ENCODE assay signal across 18 cellular contexts in the genomic region with DNA sequence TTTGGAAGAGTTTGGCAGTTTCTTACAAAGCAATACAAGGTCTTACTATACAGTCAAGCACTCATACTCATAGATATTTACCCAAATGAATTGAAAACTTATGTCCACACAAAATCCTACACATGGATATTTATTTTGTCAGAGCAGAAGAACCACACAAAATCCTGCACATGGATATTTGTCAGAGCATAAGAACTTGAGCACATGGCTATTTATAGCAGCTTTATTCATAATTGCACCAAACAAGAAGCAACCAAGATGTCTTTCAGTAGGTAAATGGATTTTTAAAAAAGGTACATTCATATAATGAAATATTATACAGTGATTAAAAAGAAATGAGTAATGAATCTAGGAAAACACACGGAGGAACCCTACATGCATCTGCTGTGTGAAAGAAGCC.
"Had no signal": no experiment of that assay in that cellular context is flagged by ENCODE, and none has a peak within 500 bp of the region (broad histone marks: within the 10 kb centered on the region; RNA-seq: fewer than 3 reads in every experiment).

No MANE protein-coding gene starts in this region.

- ATAC-seq: HepG2, K562 had no signal

- H3K4me2 ChIP-seq: KMS-11, SK-N-SH had no signal

- H3K9me3 ChIP-seq: SK-N-SH had no signal

- H3K9ac ChIP-seq: KMS-11, SK-N-SH had no signal

- H3K4me3 ChIP-seq: K562 had no signal

- H3K27ac ChIP-seq: KMS-11, RWPE1 had no signal

- FAIRE-seq: HepG2, K562 had no signal

- DNase-seq: Kasumi-1, MM.1S, NCI-H1092 treated with DMSO at 0.1 percent for 48 hours, NCI-H1436, NCI-H187, NCI-H2029, NCI-H2081 treated with DMSO at 0.1 percent for 48 hours, NCI-H2227 treated with DMSO at 0.1 percent for 48 hours, NCI-H524, NCI-H526 treated with DMSO at 0.1 percent for 48 hours, NCI-H748 treated with DMSO at 0.1 percent for 48 hours, SHP77, SK-N-SH, T-helper 1 cell had no signal
